In genomic region chr18:60259052-60259681, GRCh38 we compare ENCODE assay signal across 13 cellular contexts.
A peak's percentile ranks its signal among the peaks of the same experiment; 100 is the strongest.
DNase-seq lines count a peak whose midpoint lies in the region; ATAC-seq, FAIRE-seq and TF ChIP-seq lines count a peak whose summit lies in the region.
"Had no signal": no experiment of that assay in that cellular context is flagged by ENCODE, and none has a peak within 500 bp of the region (broad histone marks: within the 10 kb centered on the region; RNA-seq: fewer than 3 reads in every experiment).

No MANE protein-coding gene starts in this region.

- H3K4me1 Mint-ChIP-seq in activated CD4-positive, alpha-beta memory T cell treated with anti-CD3 and anti-CD28 coated beads, Interleukin-2, amount 10 ng/mL, durations not matched to agents 7 days and 5 days, result peaks cover 4% of the 10 kb centered on the region
- H3K4me1 Mint-ChIP-seq: activated T-helper 17 cell treated with anti-CD3 and anti-CD28 coated beads, Interleukin-2, amount 50 U/mL, for 72 hours had no signal

- POLR2A ChIA-PET in Panc1 (lab: Charles Lee), result no interaction called here
- POLR2A ChIA-PET in activated CD4-positive, alpha-beta memory T cell treated with anti-CD3 and anti-CD28 coated beads, Interleukin-2, amount 10 ng/mL, durations not matched to agents 7 days and 5 days (lab: Charles Lee), result no interaction called here

- CTCF ChIA-PET in Panc1 (lab: Charles Lee), result no interaction called here
- CTCF ChIA-PET in activated CD4-positive, alpha-beta memory T cell treated with anti-CD3 and anti-CD28 coated beads, Interleukin-2, amount 10 ng/mL, durations not matched to agents 7 days and 5 days (lab: Charles Lee), result no interaction called here

- no peak overlapping the region for H3K4me3 Mint-ChIP-seq in activated CD4-positive, alpha-beta memory T cell treated with anti-CD3 and anti-CD28 coated beads, Interleukin-2, amount 10 ng/mL, durations not matched to agents 7 days and 5 days
- H3K4me3 Mint-ChIP-seq: activated T-helper 17 cell treated with anti-CD3 and anti-CD28 coated beads, Interleukin-2, amount 50 U/mL, for 72 hours had no signal

- intact Hi-C loops in Panc1 (cut with micrococcal nuclease; ENCODE audit: unreplicated experiment), result no loop called here

- peaks cover 7% of the 10 kb centered on the region for H3K9me3 Mint-ChIP-seq in activated CD4-positive, alpha-beta memory T cell treated with anti-CD3 and anti-CD28 coated beads, Interleukin-2, amount 10 ng/mL, durations not matched to agents 7 days and 5 days

- no peaks in the 10 kb centered on the region for H3K4me1 ChIP-seq in Panc1 (ENCODE audit: control insufficient read depth, insufficient read depth, low read length)
- H3K4me1 ChIP-seq: upper lobe of right lung had no signal

- H3K9me3 ChIP-seq in Panc1 (ENCODE audit: control insufficient read depth, insufficient read depth, low read depth, low read length), result no peaks in the 10 kb centered on the region
- H3K9me3 ChIP-seq: upper lobe of right lung had no signal

- no peak for FAIRE-seq in D721Med (lab: Jason Lieb, UNC)
- FAIRE-seq: GM19239 had no signal

- no peaks in the 10 kb centered on the region for H3K36me3 ChIP-seq in Panc1 (ENCODE audit: control insufficient read depth, insufficient read depth, low read length)
- H3K36me3 ChIP-seq: upper lobe of right lung had no signal

- DNase-seq in Panc1 (ENCODE audit: low read depth, low spot score), result peak; percentile 2
- DNase-seq in kidney tubule cell (ENCODE audit: low spot score), result peak; percentile 43
- no peak for DNase-seq in NCI-H146 (lab: John Stamatoyannopoulos, UW)
- DNase-seq in SK-N-DZ (ENCODE audit: low spot score), result no peak
- no peak for DNase-seq in activated CD4-positive, alpha-beta memory T cell treated with anti-CD3 and anti-CD28 coated beads, Interleukin-2, amount 10 ng/mL, durations not matched to agents 7 days and 5 days
- DNase-seq in D721Med (ENCODE audit: insufficient read length, low spot score), result no peak
- DNase-seq: NCI-H446, T1000, upper lobe of right lung had no signal

- BruUV-seq in Panc1 (replicated peaks; lab: Mats Ljungman, UMichigan), result no TSS peak

- H3K36me3 Mint-ChIP-seq in activated CD4-positive, alpha-beta memory T cell treated with anti-CD3 and anti-CD28 coated beads, Interleukin-2, amount 10 ng/mL, durations not matched to agents 7 days and 5 days (ENCODE audit: low read depth), result no peaks in the 10 kb centered on the region

- H3K27me3 Mint-ChIP-seq in activated CD4-positive, alpha-beta memory T cell treated with anti-CD3 and anti-CD28 coated beads, Interleukin-2, amount 10 ng/mL, durations not matched to agents 7 days and 5 days, result no peaks in the 10 kb centered on the region
- H3K27me3 Mint-ChIP-seq: activated T-helper 17 cell treated with anti-CD3 and anti-CD28 coated beads, Interleukin-2, amount 50 U/mL, for 72 hours had no signal

- in situ Hi-C loops in Panc1 (cut with HindIII; ENCODE audit: low pct_unique_long_range_greater_than_20kb, low sequenced_read_pairs), result no loop called here

- H3K27ac Mint-ChIP-seq in activated CD4-positive, alpha-beta memory T cell treated with anti-CD3 and anti-CD28 coated beads, Interleukin-2, amount 10 ng/mL, durations not matched to agents 7 days and 5 days, result no peak overlapping the region
- H3K27ac Mint-ChIP-seq: activated T-helper 17 cell treated with anti-CD3 and anti-CD28 coated beads, Interleukin-2, amount 50 U/mL, for 72 hours had no signal

- H3K4me3 ChIP-seq in Panc1 (ENCODE audit: low read depth in 2 of 2, low read length in 2 of 2), result no peak overlapping the region
- H3K4me3 ChIP-seq: upper lobe of right lung had no signal

- peak; percentile 89 for ATAC-seq in GM18909 (IDR thresholded peaks at IDR 0.05; ENCODE audit: poor library complexity, unreplicated experiment)
- ATAC-seq in HG03103 (IDR thresholded peaks at IDR 0.05; ENCODE audit: low read depth, unreplicated experiment), result peak; percentile 59
- no peak for ATAC-seq in Panc1
- ATAC-seq: activated T-helper 17 cell treated with anti-CD3 and anti-CD28 coated beads, Interleukin-2, amount 50 U/mL, for 72 hours; upper lobe of right lung had no signal

- no peak overlapping the region for H3K27ac ChIP-seq in Panc1 (ENCODE audit: low read length)
- H3K27ac ChIP-seq: upper lobe of right lung had no signal

- TF ChIP-seq CTCF in Panc1 (IDR thresholded peaks at IDR 0.05) (no peak), D721Med (IDR thresholded peaks at IDR 0.05; ENCODE audit: insufficient read depth, missing control alignments) (no peak)

- H3K27me3 ChIP-seq in Panc1 (ENCODE audit: control insufficient read depth, insufficient read depth, low read length), result no peaks in the 10 kb centered on the region
- H3K27me3 ChIP-seq: upper lobe of right lung had no signal

Comparison
In these comparisons a context has a peak if more than half of its experiments do, and no peak if none do; other contexts are left out.
1. DNase-seq: peak in Panc1 (single experiment) and kidney tubule cell (single experiment); none in NCI-H146 (single experiment), SK-N-DZ (single experiment), activated CD4-positive, alpha-beta memory T cell treated with anti-CD3 and anti-CD28 coated beads, Interleukin-2, amount 10 ng/mL, durations not matched to agents 7 days and 5 days (single experiment) and D721Med (single experiment).